ENCODE assay signal across 1 cellular context in the genomic region with DNA sequence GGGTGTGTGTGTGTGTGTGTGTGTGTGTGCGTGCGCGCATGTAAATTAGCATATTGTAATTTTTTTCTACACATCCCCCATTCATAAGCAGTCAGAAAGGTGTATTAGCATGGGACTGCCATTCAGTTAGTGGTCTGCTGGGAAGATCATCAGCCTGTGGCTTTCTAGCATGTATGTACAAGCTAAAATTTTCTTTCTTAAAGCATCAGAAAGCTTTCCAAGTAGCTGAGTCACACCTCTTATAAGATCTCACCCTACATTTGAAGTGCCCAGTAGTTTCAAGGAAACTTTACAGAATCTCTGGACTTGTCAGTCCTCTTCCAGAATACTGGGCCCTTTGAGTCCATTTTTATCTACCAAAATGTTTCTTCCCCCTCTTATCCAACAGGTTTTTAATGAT.
TF ChIP-seq lines count a peak whose summit lies in the region.

No MANE protein-coding gene starts in this region.

TF ChIP-seq in GM23338, 12 proteins besides CTCF, POLR2A, EP300 and RAD21:
- TF ChIP-seq, protein P1, sequence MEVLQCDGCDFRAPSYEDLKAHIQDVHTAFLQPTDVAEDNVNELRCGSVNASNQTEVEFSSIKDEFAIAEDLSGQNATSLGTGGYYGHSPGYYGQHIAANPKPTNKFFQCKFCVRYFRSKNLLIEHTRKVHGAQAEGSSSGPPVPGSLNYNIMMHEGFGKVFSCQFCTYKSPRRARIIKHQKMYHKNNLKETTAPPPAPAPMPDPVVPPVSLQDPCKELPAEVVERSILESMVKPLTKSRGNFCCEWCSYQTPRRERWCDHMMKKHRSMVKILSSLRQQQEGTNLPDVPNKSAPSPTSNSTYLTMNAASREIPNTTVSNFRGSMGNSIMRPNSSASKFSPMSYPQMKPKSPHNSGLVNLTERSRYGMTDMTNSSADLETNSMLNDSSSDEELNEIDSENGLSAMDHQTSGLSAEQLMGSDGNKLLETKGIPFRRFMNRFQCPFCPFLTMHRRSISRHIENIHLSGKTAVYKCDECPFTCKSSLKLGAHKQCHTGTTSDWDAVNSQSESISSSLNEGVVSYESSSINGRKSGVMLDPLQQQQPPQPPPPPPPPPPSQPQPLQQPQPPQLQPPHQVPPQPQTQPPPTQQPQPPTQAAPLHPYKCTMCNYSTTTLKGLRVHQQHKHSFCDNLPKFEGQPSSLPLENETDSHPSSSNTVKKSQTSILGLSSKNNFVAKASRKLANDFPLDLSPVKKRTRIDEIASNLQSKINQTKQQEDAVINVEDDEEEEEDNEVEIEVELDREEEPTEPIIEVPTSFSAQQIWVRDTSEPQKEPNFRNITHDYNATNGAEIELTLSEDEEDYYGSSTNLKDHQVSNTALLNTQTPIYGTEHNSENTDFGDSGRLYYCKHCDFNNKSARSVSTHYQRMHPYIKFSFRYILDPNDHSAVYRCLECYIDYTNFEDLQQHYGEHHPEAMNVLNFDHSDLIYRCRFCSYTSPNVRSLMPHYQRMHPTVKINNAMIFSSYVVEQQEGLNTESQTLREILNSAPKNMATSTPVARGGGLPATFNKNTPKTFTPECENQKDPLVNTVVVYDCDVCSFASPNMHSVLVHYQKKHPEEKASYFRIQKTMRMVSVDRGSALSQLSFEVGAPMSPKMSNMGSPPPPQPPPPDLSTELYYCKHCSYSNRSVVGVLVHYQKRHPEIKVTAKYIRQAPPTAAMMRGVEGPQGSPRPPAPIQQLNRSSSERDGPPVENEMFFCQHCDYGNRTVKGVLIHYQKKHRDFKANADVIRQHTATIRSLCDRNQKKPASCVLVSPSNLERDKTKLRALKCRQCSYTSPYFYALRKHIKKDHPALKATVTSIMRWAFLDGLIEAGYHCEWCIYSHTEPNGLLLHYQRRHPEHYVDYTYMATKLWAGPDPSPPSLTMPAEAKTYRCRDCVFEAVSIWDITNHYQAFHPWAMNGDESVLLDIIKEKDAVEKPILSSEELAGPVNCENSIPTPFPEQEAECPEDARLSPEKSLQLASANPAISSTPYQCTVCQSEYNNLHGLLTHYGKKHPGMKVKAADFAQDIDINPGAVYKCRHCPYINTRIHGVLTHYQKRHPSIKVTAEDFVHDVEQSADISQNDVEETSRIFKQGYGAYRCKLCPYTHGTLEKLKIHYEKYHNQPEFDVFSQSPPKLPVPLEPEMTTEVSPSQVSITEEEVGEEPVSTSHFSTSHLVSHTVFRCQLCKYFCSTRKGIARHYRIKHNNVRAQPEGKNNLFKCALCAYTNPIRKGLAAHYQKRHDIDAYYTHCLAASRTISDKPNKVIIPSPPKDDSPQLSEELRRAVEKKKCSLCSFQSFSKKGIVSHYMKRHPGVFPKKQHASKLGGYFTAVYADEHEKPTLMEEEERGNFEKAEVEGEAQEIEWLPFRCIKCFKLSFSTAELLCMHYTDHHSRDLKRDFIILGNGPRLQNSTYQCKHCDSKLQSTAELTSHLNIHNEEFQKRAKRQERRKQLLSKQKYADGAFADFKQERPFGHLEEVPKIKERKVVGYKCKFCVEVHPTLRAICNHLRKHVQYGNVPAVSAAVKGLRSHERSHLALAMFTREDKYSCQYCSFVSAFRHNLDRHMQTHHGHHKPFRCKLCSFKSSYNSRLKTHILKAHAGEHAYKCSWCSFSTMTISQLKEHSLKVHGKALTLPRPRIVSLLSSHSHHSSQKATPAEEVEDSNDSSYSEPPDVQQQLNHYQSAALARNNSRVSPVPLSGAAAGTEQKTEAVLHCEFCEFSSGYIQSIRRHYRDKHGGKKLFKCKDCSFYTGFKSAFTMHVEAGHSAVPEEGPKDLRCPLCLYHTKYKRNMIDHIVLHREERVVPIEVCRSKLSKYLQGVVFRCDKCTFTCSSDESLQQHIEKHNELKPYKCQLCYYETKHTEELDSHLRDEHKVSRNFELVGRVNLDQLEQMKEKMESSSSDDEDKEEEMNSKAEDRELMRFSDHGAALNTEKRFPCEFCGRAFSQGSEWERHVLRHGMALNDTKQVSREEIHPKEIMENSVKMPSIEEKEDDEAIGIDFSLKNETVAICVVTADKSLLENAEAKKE (CRISPR knock-in tag; IDR thresholded peaks at IDR 0.05) = no peak
- TF ChIP-seq CREB1 (CRISPR knock-in tag; IDR thresholded peaks at IDR 0.05; ENCODE audit: low read depth) = no peak
- TF ChIP-seq, protein P2, sequence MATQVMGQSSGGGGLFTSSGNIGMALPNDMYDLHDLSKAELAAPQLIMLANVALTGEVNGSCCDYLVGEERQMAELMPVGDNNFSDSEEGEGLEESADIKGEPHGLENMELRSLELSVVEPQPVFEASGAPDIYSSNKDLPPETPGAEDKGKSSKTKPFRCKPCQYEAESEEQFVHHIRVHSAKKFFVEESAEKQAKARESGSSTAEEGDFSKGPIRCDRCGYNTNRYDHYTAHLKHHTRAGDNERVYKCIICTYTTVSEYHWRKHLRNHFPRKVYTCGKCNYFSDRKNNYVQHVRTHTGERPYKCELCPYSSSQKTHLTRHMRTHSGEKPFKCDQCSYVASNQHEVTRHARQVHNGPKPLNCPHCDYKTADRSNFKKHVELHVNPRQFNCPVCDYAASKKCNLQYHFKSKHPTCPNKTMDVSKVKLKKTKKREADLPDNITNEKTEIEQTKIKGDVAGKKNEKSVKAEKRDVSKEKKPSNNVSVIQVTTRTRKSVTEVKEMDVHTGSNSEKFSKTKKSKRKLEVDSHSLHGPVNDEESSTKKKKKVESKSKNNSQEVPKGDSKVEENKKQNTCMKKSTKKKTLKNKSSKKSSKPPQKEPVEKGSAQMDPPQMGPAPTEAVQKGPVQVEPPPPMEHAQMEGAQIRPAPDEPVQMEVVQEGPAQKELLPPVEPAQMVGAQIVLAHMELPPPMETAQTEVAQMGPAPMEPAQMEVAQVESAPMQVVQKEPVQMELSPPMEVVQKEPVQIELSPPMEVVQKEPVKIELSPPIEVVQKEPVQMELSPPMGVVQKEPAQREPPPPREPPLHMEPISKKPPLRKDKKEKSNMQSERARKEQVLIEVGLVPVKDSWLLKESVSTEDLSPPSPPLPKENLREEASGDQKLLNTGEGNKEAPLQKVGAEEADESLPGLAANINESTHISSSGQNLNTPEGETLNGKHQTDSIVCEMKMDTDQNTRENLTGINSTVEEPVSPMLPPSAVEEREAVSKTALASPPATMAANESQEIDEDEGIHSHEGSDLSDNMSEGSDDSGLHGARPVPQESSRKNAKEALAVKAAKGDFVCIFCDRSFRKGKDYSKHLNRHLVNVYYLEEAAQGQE (IDR thresholded peaks at IDR 0.05; ENCODE audit: unreplicated experiment) = no peak
- TF ChIP-seq POLR2AphosphoS5 (IDR thresholded peaks at IDR 0.05; ENCODE audit: low read depth) = no peak
- TF ChIP-seq EZH2phosphoT487 (IDR thresholded peaks at IDR 0.05; ENCODE audit: unreplicated experiment) = no peak
- no peak for TF ChIP-seq STAT1 (IDR thresholded peaks at IDR 0.05; ENCODE audit: unreplicated experiment)
